14 cellular contexts compared by ENCODE assay signal in genomic region chr19:19527674-19528625, GRCh38. TPM values are rescaled to one million over a fixed set of nuclear protein-coding genes. Genes with fewer than 3 reads are reported as not detected.
A peak's percentile ranks its signal among the peaks of the same experiment; 100 is the strongest.
DNase-seq lines count a peak whose midpoint lies in the region; ATAC-seq, FAIRE-seq and TF ChIP-seq lines count a peak whose summit lies in the region.
"Had no signal": no experiment of that assay in that cellular context is flagged by ENCODE, and none has a peak within 500 bp of the region (broad histone marks: within the 10 kb centered on the region; RNA-seq: fewer than 3 reads in every experiment).

No MANE protein-coding gene starts in this region.

- FAIRE-seq in HepG2 (lab: Jason Lieb, UNC): no peak
- FAIRE-seq: A204.1, HTR-8/SVneo had no signal

- H3K4me1 ChIP-seq in HepG2 (ENCODE audit: insufficient read depth, low read length) (peaks cover 4% of the 10 kb centered on the region; the same call in 1 of the 2 replicates), right lobe of liver (peaks cover 0 to 3% (median 0%) of the 10 kb centered on the region in 4 donors), Caco-2 (no peaks in the 10 kb centered on the region)

- H3K27me3 ChIP-seq in HepG2 (ENCODE audit: control insufficient read depth in 1 of 2, insufficient read depth in 2 of 2, low read length in 2 of 2) (no peaks in the 10 kb centered on the region), right lobe of liver (no peaks in the 10 kb centered on the region), SU-DHL-6 (ENCODE audit: low read length) (no peaks in the 10 kb centered on the region), Caco-2 (replicated peaks; ENCODE audit: control insufficient read depth, insufficient read depth, low read length) (no peaks in the 10 kb centered on the region)

- H3K4me2 ChIP-seq in HepG2 (ENCODE audit: low read depth, low read length): no peak overlapping the region
- H3K4me2 ChIP-seq in SU-DHL-6 (ENCODE audit: low read depth, low read length, poor library complexity, severe bottlenecking): no peak overlapping the region

- TF ChIP-seq RAD21 in HepG2 (CRISPR knock-in tag; IDR thresholded peaks at IDR 0.05): no peak

- H3K36me3 Mint-ChIP-seq in Caco-2 (ENCODE audit: insufficient read depth, unreplicated experiment): peaks cover 39% of the 10 kb centered on the region

- no peaks in the 10 kb centered on the region for H3K27me3 Mint-ChIP-seq in Caco-2 (ENCODE audit: insufficient read depth, unreplicated experiment)

- no peaks in the 10 kb centered on the region for H3K4me1 Mint-ChIP-seq in Caco-2 (ENCODE audit: low read depth, unreplicated experiment)

- intact Hi-C loops in HepG2 (cut with micrococcal nuclease; ENCODE audit: unreplicated experiment): no loop called here
- intact Hi-C loops in right lobe of liver (cut with DNase I): no loop called here
- intact Hi-C loops in posterior vena cava (cut with DNase I): no loop called here
- intact Hi-C loops in Caco-2 (cut with micrococcal nuclease; ENCODE audit: unreplicated experiment): no loop called here

- 98% methylated on average over 17 of the region's 27 CpGs for WGBS in HepG2 (ENCODE audit: low lambda C conversion rate)
- 95% methylated on average over 4 of the region's 27 CpGs for WGBS in right lobe of liver (ENCODE audit: insufficient coverage, low coverage, low lambda C conversion rate, missing lambda C conversion rate)

- H3K9me2 ChIP-seq in SU-DHL-6 (replicated peaks; ENCODE audit: insufficient read depth, low read length): no peaks in the 10 kb centered on the region

- H3K9me3 Mint-ChIP-seq in Caco-2 (ENCODE audit: unreplicated experiment): no peaks in the 10 kb centered on the region

- no peak overlapping the region for H3K27ac Mint-ChIP-seq in Caco-2 (ENCODE audit: unreplicated experiment)

- H3K79me2 ChIP-seq in HepG2 (ENCODE audit: insufficient read depth, low read length) (peaks cover 3% of the 10 kb centered on the region), SU-DHL-6 (ENCODE audit: insufficient read depth, low read length) (peaks cover 28% of the 10 kb centered on the region)

- H3K36me3 ChIP-seq in HepG2 (replicated peaks in 1 of 2; ENCODE audit: control insufficient read depth in 1 of 2, insufficient read depth in 2 of 2, low read length in 2 of 2): peaks cover 6 to 24% of the 10 kb centered on the region in 2 experiments; a peak in 3 of 5 replicates
- H3K36me3 ChIP-seq in right lobe of liver: peaks cover 0 to 12% (median 2%) of the 10 kb centered on the region in 4 donors
- H3K36me3 ChIP-seq in SU-DHL-6 (ENCODE audit: low read length): no peaks in the 10 kb centered on the region
- no peaks in the 10 kb centered on the region for H3K36me3 ChIP-seq in Caco-2 (ENCODE audit: control insufficient read depth, insufficient read depth, low read length)

- TF ChIP-seq EP300 in HepG2 (IDR thresholded peaks at IDR 0.05; ENCODE audit: low read depth in 2 of 2, low read length in 2 of 2) (no peak), HepG2 (CRISPR knock-in tag; IDR thresholded peaks at IDR 0.05; ENCODE audit: borderline replicate concordance) (no peak)

- H3K4me3 ChIP-seq in HepG2 (replicated peaks in 1 of 3; ENCODE audit: insufficient read depth in 1 of 3, low read depth in 2 of 3, low read length in 3 of 3) (no peak overlapping the region), right lobe of liver (no peak overlapping the region), SU-DHL-6 (ENCODE audit: insufficient read depth, low read length, poor library complexity, severe bottlenecking) (no peak overlapping the region), Caco-2 (ENCODE audit: low read depth, low read length) (no peak overlapping the region)
- H3K4me3 ChIP-seq: GM23248 had no signal

- CTCF ChIA-PET in HepG2 (lab: Yijun Ruan, JAX; ENCODE audit: low intra/inter-chr PET ratio, low total read pairs): no interaction called here
- CTCF ChIA-PET in Caco-2 (lab: Charles Lee): interaction anchor here (2.2 kb wide), 1 partner anchor 116 kb away, joined by 5 read pairs; the partner anchor contains the start of gene GMIP

- H3K9me3 ChIP-seq in HepG2 (ENCODE audit: low read length): no peaks in the 10 kb centered on the region
- H3K9me3 ChIP-seq in right lobe of liver: no peaks in the 10 kb centered on the region
- H3K9me3 ChIP-seq in SU-DHL-6 (ENCODE audit: insufficient read depth, low read length): no peaks in the 10 kb centered on the region
- no peaks in the 10 kb centered on the region for H3K9me3 ChIP-seq in Caco-2

- ATAC-seq in HepG2 (no peak), right lobe of liver (no peak), HG03196 (IDR thresholded peaks at IDR 0.05; ENCODE audit: unreplicated experiment) (no peak)

- DNase-seq in HepG2 (ENCODE audit: low spot score) (no peak), right lobe of liver (no peak), posterior vena cava (ENCODE audit: low spot score) (peak; percentile 71), Caco-2 (no peak)
- DNase-seq: DMS79, HCEC 1CT, NCI-H2029 treated with DMSO at 0.1 percent for 48 hours, NCI-H226, NCI-H510A treated with DMSO at 0.1 percent for 48 hours had no signal

- H3K27ac ChIP-seq in HepG2 (ENCODE audit: extremely low read length, insufficient read depth, low read length) (no peak overlapping the region), right lobe of liver (no peak overlapping the region), SU-DHL-6 (ENCODE audit: low read depth, low read length) (peak overlapping the region; percentile 93)
- H3K27ac ChIP-seq: GM23248 had no signal

- peaks cover 43% of the 10 kb centered on the region for H3F3A ChIP-seq in SU-DHL-6 (ENCODE audit: insufficient read depth)

- in situ Hi-C loops in HepG2 (cut with HindIII; ENCODE audit: extremely low pct_ligation_motif_present, low pct_unique_long_range_greater_than_20kb): loop anchor here (25.0 kb wide), 1 partner anchor 434 kb away; no protein-coding TSS in a partner anchor

- H4K20me1 ChIP-seq in HepG2 (ENCODE audit: insufficient read depth, low read length) (peaks cover 7% of the 10 kb centered on the region), SU-DHL-6 (ENCODE audit: low read depth, low read length) (no peaks in the 10 kb centered on the region)

- no peak overlapping the region for H3K4me3 Mint-ChIP-seq in Caco-2 (ENCODE audit: unreplicated experiment)

- no peak overlapping the region for H2AFZ ChIP-seq in HepG2 (ENCODE audit: low read length)
- H2AFZ ChIP-seq in SU-DHL-6 (ENCODE audit: low read depth, low read length, severe bottlenecking): no peak overlapping the region
- H2AFZ ChIP-seq: GM23248 had no signal

- BruUV-seq in HepG2 (replicated peaks; lab: Mats Ljungman, UMichigan) (no TSS peak), Caco-2 (replicated peaks; lab: Mats Ljungman, UMichigan) (no TSS peak)

- TF ChIP-seq CTCF in HepG2 (CRISPR knock-in tag; IDR thresholded peaks at IDR 0.05) (no peak), right lobe of liver (IDR thresholded peaks at IDR 0.05) (no peak), SU-DHL-6 (IDR thresholded peaks at IDR 0.05; ENCODE audit: insufficient read depth, low read length, poor library complexity, severe bottlenecking) (no peak), Caco-2 (IDR thresholded peaks at IDR 0.05; ENCODE audit: insufficient read depth in 1 of 2, low read depth in 1 of 2, low read length in 1 of 2, severe bottlenecking in 1 of 2, unreplicated experiment in 1 of 2) (no peak)

- H3K9ac ChIP-seq in HepG2 (ENCODE audit: insufficient read depth, low read depth, low read length): no peak overlapping the region
- H3K9ac ChIP-seq in SU-DHL-6 (ENCODE audit: low read length): no peak overlapping the region
- H3K9ac ChIP-seq: GM23248 had no signal

- POLR2A ChIA-PET in HepG2 (lab: Yijun Ruan, JAX) (no interaction called here), Caco-2 (lab: Charles Lee) (no interaction called here)

- TF ChIP-seq POLR2A in HepG2 (IDR thresholded peaks at IDR 0.05; ENCODE audit: insufficient read depth in 1 of 2, low read depth in 2 of 2, low read length in 2 of 2) (no peak), right lobe of liver (IDR thresholded peaks at IDR 0.05) (no peak)

RNA-seq across cellular contexts. Expression of gene YJEFN3, which starts 0.8 kb away (rescaled TPM):
- total RNA-seq in HepG2 (2016; rRNA removed; fragmentation: Illumina TruSeq; extraction: Trizol): 0.32 and 0.89 TPM in 2 replicates
- 0.30 and 0.44 TPM in 2 replicates for total RNA-seq in HepG2 (2016; cell fraction: cytosol; rRNA removed; fragmentation: Illumina TruSeq; extraction: Trizol; ENCODE audit: low read depth)
- total RNA-seq in HepG2 (2016; cell fraction: insoluble cytoplasmic fraction; rRNA removed; fragmentation: Illumina TruSeq; extraction: Trizol): 0.19 and 0.69 TPM in 2 replicates
- 0.28 and 0.41 TPM in 2 replicates for total RNA-seq in HepG2 (2016; cell fraction: membrane; rRNA removed; fragmentation: Illumina TruSeq; extraction: Trizol)
- 1.1 and 1.4 TPM in 2 replicates for total RNA-seq in HepG2 (2016; cell fraction: nucleus; rRNA removed; fragmentation: Illumina TruSeq; extraction: Trizol)
- 4.0 TPM in 2 replicates for polyA plus RNA-seq in HepG2 (2011; rRNA removed)
- polyA plus RNA-seq in HepG2 (2011; cell fraction: cytosol; rRNA removed): 0.47 and 1.4 TPM in 2 replicates
- polyA plus RNA-seq in HepG2 (2011; cell fraction: nucleus; rRNA removed): 61.3 and 67.2 TPM in 2 replicates
- polyA plus RNA-seq in HepG2 (2012): 5.6 and 8.4 TPM in 2 replicates
- polyA plus RNA-seq in HepG2 (2016; cell fraction: cytosol; fragmentation: Illumina TruSeq; extraction: Trizol; ENCODE audit: low read depth): 0.37 TPM in 1 of 2 replicates, not detected in the other
- 0.09 TPM in 1 of 2 replicates, not detected in the other for polyA plus RNA-seq in HepG2 (2016; cell fraction: insoluble cytoplasmic fraction; fragmentation: Illumina TruSeq; extraction: Trizol; ENCODE audit: low read depth)
- not detected in 2 replicates for polyA plus RNA-seq in HepG2 (2016; cell fraction: membrane; fragmentation: Illumina TruSeq; extraction: Trizol; ENCODE audit: low read depth)
- polyA plus RNA-seq in HepG2 (2016; cell fraction: nucleus; fragmentation: Illumina TruSeq; extraction: Trizol; ENCODE audit: insufficient read depth, low read depth): 9.8 and 10.6 TPM in 2 replicates
- 0.86 and 2.2 TPM in 2 replicates for polyA minus RNA-seq in HepG2 (2011; rRNA and poly(A)+ RNA removed; ENCODE audit: low replicate concordance)
- 0.49 TPM in 1 of 2 replicates, not detected in the other for polyA minus RNA-seq in HepG2 (2011; cell fraction: cytosol; rRNA and poly(A)+ RNA removed)
- polyA minus RNA-seq in HepG2 (2011; cell fraction: nucleus; rRNA and poly(A)+ RNA removed): 5.0 and 5.3 TPM in 2 replicates
- 1 to 10 TPM in 4 of 6 experiments, under 1 TPM in 2; 0.31 to 4.2 (median 1.8) TPM for total RNA-seq in right lobe of liver
- 1 to 10 TPM; 2.9 to 3.7 TPM for total RNA-seq in posterior vena cava
- 6.7 and 8.1 TPM in 2 replicates for total RNA-seq in Caco-2 (2022)
- total RNA-seq: GM23248 had no signal

RNA-seq across cellular contexts. Expression of gene CILP2, which starts 10.1 kb away (rescaled TPM):
- 0.09 TPM in 1 of 2 replicates, not detected in the other for total RNA-seq in HepG2 (2016; rRNA removed; fragmentation: Illumina TruSeq; extraction: Trizol)
- total RNA-seq in HepG2 (2016; cell fraction: cytosol; rRNA removed; fragmentation: Illumina TruSeq; extraction: Trizol; ENCODE audit: low read depth): not detected in 2 replicates
- total RNA-seq in HepG2 (2016; cell fraction: insoluble cytoplasmic fraction; rRNA removed; fragmentation: Illumina TruSeq; extraction: Trizol): 0.15 TPM in 1 of 2 replicates, not detected in the other
- total RNA-seq in HepG2 (2016; cell fraction: membrane; rRNA removed; fragmentation: Illumina TruSeq; extraction: Trizol): not detected in 2 replicates
- 0.16 and 0.19 TPM in 2 replicates for total RNA-seq in HepG2 (2016; cell fraction: nucleus; rRNA removed; fragmentation: Illumina TruSeq; extraction: Trizol)
- 0.18 and 0.37 TPM in 2 replicates for polyA plus RNA-seq in HepG2 (2011; rRNA removed)
- 0.16 and 0.19 TPM in 2 replicates for polyA plus RNA-seq in HepG2 (2011; cell fraction: cytosol; rRNA removed)
- 0.66 and 0.74 TPM in 2 replicates for polyA plus RNA-seq in HepG2 (2011; cell fraction: nucleus; rRNA removed)
- 0.31 and 0.51 TPM in 2 replicates for polyA plus RNA-seq in HepG2 (2012)
- not detected in 2 replicates for polyA plus RNA-seq in HepG2 (2016; cell fraction: cytosol; fragmentation: Illumina TruSeq; extraction: Trizol; ENCODE audit: low read depth)
- polyA plus RNA-seq in HepG2 (2016; cell fraction: insoluble cytoplasmic fraction; fragmentation: Illumina TruSeq; extraction: Trizol; ENCODE audit: low read depth): 0.05 and 0.12 TPM in 2 replicates
- not detected in 2 replicates for polyA plus RNA-seq in HepG2 (2016; cell fraction: membrane; fragmentation: Illumina TruSeq; extraction: Trizol; ENCODE audit: low read depth)
- 0.35 and 0.44 TPM in 2 replicates for polyA plus RNA-seq in HepG2 (2016; cell fraction: nucleus; fragmentation: Illumina TruSeq; extraction: Trizol; ENCODE audit: insufficient read depth, low read depth)
- 0.20 and 0.30 TPM in 2 replicates for polyA minus RNA-seq in HepG2 (2011; rRNA and poly(A)+ RNA removed; ENCODE audit: low replicate concordance)
- polyA minus RNA-seq in HepG2 (2011; cell fraction: cytosol; rRNA and poly(A)+ RNA removed): 0.26 and 0.30 TPM in 2 replicates
- polyA minus RNA-seq in HepG2 (2011; cell fraction: nucleus; rRNA and poly(A)+ RNA removed): 0.26 and 0.37 TPM in 2 replicates
- total RNA-seq in right lobe of liver: under 1 TPM in 4 of 6 experiments, not detected in 2; 0.05 to 0.33 (median 0.19) TPM
- total RNA-seq in posterior vena cava: 1 to 10 TPM in 1 of 2 donors, under 1 TPM in 1; 0.67 to 2.3 TPM
- total RNA-seq in Caco-2 (2022): 1.1 and 1.3 TPM in 2 replicates

RNA-seq across cellular contexts. Expression of gene NDUFA13, which starts 11.9 kb away (rescaled TPM):
- total RNA-seq in HepG2 (2016; rRNA removed; fragmentation: Illumina TruSeq; extraction: Trizol) (278 and 337 TPM in 2 replicates), right lobe of liver (100 to 1,000 TPM in 4 of 6 experiments, 10 to 100 TPM in 2; 20.8 to 202 (median 154) TPM), posterior vena cava (100 to 1,000 TPM; 217 to 248 TPM), Caco-2 (2022) (345 and 355 TPM in 2 replicates)
- total RNA-seq in HepG2 (2016; cell fraction: cytosol; rRNA removed; fragmentation: Illumina TruSeq; extraction: Trizol; ENCODE audit: low read depth): 98.4 and 99.8 TPM in 2 replicates
- 323 and 362 TPM in 2 replicates for total RNA-seq in HepG2 (2016; cell fraction: insoluble cytoplasmic fraction; rRNA removed; fragmentation: Illumina TruSeq; extraction: Trizol)
- total RNA-seq in HepG2 (2016; cell fraction: membrane; rRNA removed; fragmentation: Illumina TruSeq; extraction: Trizol): 84.6 and 89.0 TPM in 2 replicates
- 193 and 208 TPM in 2 replicates for total RNA-seq in HepG2 (2016; cell fraction: nucleus; rRNA removed; fragmentation: Illumina TruSeq; extraction: Trizol)
- polyA plus RNA-seq in HepG2 (2011; rRNA removed): 366 and 368 TPM in 2 replicates
- polyA plus RNA-seq in HepG2 (2011; cell fraction: cytosol; rRNA removed): 715 and 846 TPM in 2 replicates
- polyA plus RNA-seq in HepG2 (2011; cell fraction: nucleus; rRNA removed): 199 and 226 TPM in 2 replicates
- polyA plus RNA-seq in HepG2 (2012): 207 and 262 TPM in 2 replicates
- polyA plus RNA-seq in HepG2 (2016; cell fraction: cytosol; fragmentation: Illumina TruSeq; extraction: Trizol; ENCODE audit: low read depth): 72.4 and 85.3 TPM in 2 replicates
- polyA plus RNA-seq in HepG2 (2016; cell fraction: insoluble cytoplasmic fraction; fragmentation: Illumina TruSeq; extraction: Trizol; ENCODE audit: low read depth): 186 TPM in 2 replicates
- 52.4 and 56.3 TPM in 2 replicates for polyA plus RNA-seq in HepG2 (2016; cell fraction: membrane; fragmentation: Illumina TruSeq; extraction: Trizol; ENCODE audit: low read depth)
- 235 and 237 TPM in 2 replicates for polyA plus RNA-seq in HepG2 (2016; cell fraction: nucleus; fragmentation: Illumina TruSeq; extraction: Trizol; ENCODE audit: insufficient read depth, low read depth)
- 73.2 and 83.5 TPM in 2 replicates for polyA minus RNA-seq in HepG2 (2011; rRNA and poly(A)+ RNA removed; ENCODE audit: low replicate concordance)
- polyA minus RNA-seq in HepG2 (2011; cell fraction: cytosol; rRNA and poly(A)+ RNA removed): 58.6 and 70.0 TPM in 2 replicates
- 42.1 and 44.4 TPM in 2 replicates for polyA minus RNA-seq in HepG2 (2011; cell fraction: nucleus; rRNA and poly(A)+ RNA removed)

RNA-seq across cellular contexts. Expression of gene TSSK6, which starts 12.6 kb away (rescaled TPM):
- total RNA-seq in HepG2 (2016; rRNA removed; fragmentation: Illumina TruSeq; extraction: Trizol): 0.71 and 0.86 TPM in 2 replicates
- 0.35 and 0.40 TPM in 2 replicates for total RNA-seq in HepG2 (2016; cell fraction: cytosol; rRNA removed; fragmentation: Illumina TruSeq; extraction: Trizol; ENCODE audit: low read depth)
- total RNA-seq in HepG2 (2016; cell fraction: insoluble cytoplasmic fraction; rRNA removed; fragmentation: Illumina TruSeq; extraction: Trizol): 0.65 and 0.85 TPM in 2 replicates
- total RNA-seq in HepG2 (2016; cell fraction: membrane; rRNA removed; fragmentation: Illumina TruSeq; extraction: Trizol): 0.83 and 1.3 TPM in 2 replicates
- total RNA-seq in HepG2 (2016; cell fraction: nucleus; rRNA removed; fragmentation: Illumina TruSeq; extraction: Trizol): 0.50 and 1.3 TPM in 2 replicates
- polyA plus RNA-seq in HepG2 (2011; rRNA removed): 1.2 and 2.0 TPM in 2 replicates
- 1.4 and 2.8 TPM in 2 replicates for polyA plus RNA-seq in HepG2 (2011; cell fraction: cytosol; rRNA removed)
- polyA plus RNA-seq in HepG2 (2011; cell fraction: nucleus; rRNA removed): 6.3 and 8.3 TPM in 2 replicates
- 0.81 and 1.2 TPM in 2 replicates for polyA plus RNA-seq in HepG2 (2012)
- 0.16 and 0.19 TPM in 2 replicates for polyA plus RNA-seq in HepG2 (2016; cell fraction: cytosol; fragmentation: Illumina TruSeq; extraction: Trizol; ENCODE audit: low read depth)
- polyA plus RNA-seq in HepG2 (2016; cell fraction: insoluble cytoplasmic fraction; fragmentation: Illumina TruSeq; extraction: Trizol; ENCODE audit: low read depth): 1.1 and 1.7 TPM in 2 replicates
- polyA plus RNA-seq in HepG2 (2016; cell fraction: membrane; fragmentation: Illumina TruSeq; extraction: Trizol; ENCODE audit: low read depth): 0.68 and 0.82 TPM in 2 replicates
- 1.3 and 2.4 TPM in 2 replicates for polyA plus RNA-seq in HepG2 (2016; cell fraction: nucleus; fragmentation: Illumina TruSeq; extraction: Trizol; ENCODE audit: insufficient read depth, low read depth)
- polyA minus RNA-seq in HepG2 (2011; rRNA and poly(A)+ RNA removed; ENCODE audit: low replicate concordance): 2.0 and 5.3 TPM in 2 replicates
- 1.3 and 1.5 TPM in 2 replicates for polyA minus RNA-seq in HepG2 (2011; cell fraction: cytosol; rRNA and poly(A)+ RNA removed)
- 1.9 and 3.7 TPM in 2 replicates for polyA minus RNA-seq in HepG2 (2011; cell fraction: nucleus; rRNA and poly(A)+ RNA removed)
- 1 to 10 TPM in 4 of 6 experiments, under 1 TPM in 2; 0.53 to 2.9 (median 1.1) TPM for total RNA-seq in right lobe of liver
- under 1 TPM; 0.46 to 1.00 TPM for total RNA-seq in posterior vena cava
- total RNA-seq in Caco-2 (2022): 3.1 and 3.8 TPM in 2 replicates
